In the genomic region with DNA sequence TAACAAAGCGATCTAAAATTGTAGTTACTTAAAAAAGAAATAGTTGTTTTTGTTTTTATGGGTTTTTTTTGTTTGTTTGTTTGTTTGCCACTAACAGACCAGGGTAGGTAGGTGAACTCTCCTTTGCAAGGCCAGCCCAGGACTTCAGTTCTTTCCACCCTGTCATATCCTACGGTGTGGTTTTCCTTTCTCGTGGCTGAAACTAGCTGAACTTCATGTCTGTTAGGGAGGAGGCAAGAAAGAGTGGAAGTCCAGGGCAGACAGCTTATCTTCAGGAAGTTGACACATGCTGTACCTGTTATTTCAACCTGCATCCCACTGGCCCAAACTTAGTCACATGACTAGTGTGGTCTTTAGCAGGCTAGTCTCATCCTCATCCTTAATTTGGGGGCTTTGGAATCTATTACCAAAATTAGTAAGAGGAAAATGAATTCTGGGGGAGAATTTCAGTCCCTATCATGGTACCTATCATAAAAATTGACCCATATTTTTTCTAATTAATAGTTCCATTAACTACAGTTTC, we compare ENCODE assay signal across 24 cellular contexts.
"Had no signal": no experiment of that assay in that cellular context is flagged by ENCODE, and none has a peak within 500 bp of the region (broad histone marks: within the 10 kb centered on the region; RNA-seq: fewer than 3 reads in every experiment).

No MANE protein-coding gene starts in this region.

- H3K4me1 ChIP-seq: esophagus muscularis mucosa, heart right ventricle, lower lobe of right lung, prostate gland, right atrium auricular region, tibial nerve, upper lobe of left lung had no signal

- H3K27ac ChIP-seq: coronary artery, esophagus muscularis mucosa, heart right ventricle, lower lobe of right lung, prostate gland, right atrium auricular region, thoracic aorta, tibial nerve, upper lobe of left lung had no signal

- H3K9me3 ChIP-seq: esophagus muscularis mucosa, heart right ventricle, lower lobe of right lung, prostate gland, right atrium auricular region, thoracic aorta, tibial nerve, upper lobe of left lung had no signal

- H3K4me2 ChIP-seq: smooth muscle cell had no signal

- ATAC-seq: heart right ventricle; left ventricle myocardium superior; lower lobe of right lung; naive thymus-derived CD8-positive, alpha-beta T cell; sciatic nerve; stimulated activated effector memory CD8-positive, alpha-beta T cell treated with anti-CD3 and anti-CD28 coated beads, Interleukin-12 subunit alpha, Interleukin-12 subunit beta, amount 100 ng/mL, for 72 hours had no signal

- DNase-seq: dermis blood vessel endothelial cell; effector memory CD4-positive, alpha-beta T cell; foreskin melanocyte; glutamatergic neuron; heart right ventricle; hippocampal formation; left ventricle myocardium superior; lower lobe of right lung; naive thymus-derived CD8-positive, alpha-beta T cell; nephron progenitor cell; nucleus accumbens; stimulated activated CD4-positive, alpha-beta T cell treated with anti-CD3 and anti-CD28 coated beads, Interleukin-2, amount 100 ng/mL, for 24 hours; stimulated activated CD4-positive, alpha-beta T cell treated with anti-CD3 and anti-CD28 coated beads, Interleukin-4, amount 100 ng/mL, for 24 hours; stimulated activated naive CD4-positive, alpha-beta T cell treated with Interleukin-2 at 50 U/mL for 16 hours; upper lobe of left lung had no signal

- H3K27me3 ChIP-seq: esophagus muscularis mucosa, heart right ventricle, right atrium auricular region, tibial nerve, upper lobe of left lung had no signal

- H3K4me3 ChIP-seq: coronary artery, esophagus muscularis mucosa, heart right ventricle, lower lobe of right lung, prostate gland, right atrium auricular region, smooth muscle cell, thoracic aorta, tibial nerve, upper lobe of left lung had no signal

- H3K36me3 ChIP-seq: esophagus muscularis mucosa, heart right ventricle, lower lobe of right lung, prostate gland, right atrium auricular region, thoracic aorta, tibial nerve, upper lobe of left lung had no signal
